ENCODE assay signal across 23 cellular contexts in genomic region chr10:71287456-71287855, GRCh38. TPM values are rescaled to one million over a fixed set of nuclear protein-coding genes. Genes with fewer than 3 reads are reported as not detected.
A peak's percentile ranks its signal among the peaks of the same experiment; 100 is the strongest.
DNase-seq lines count a peak whose midpoint lies in the region; ATAC-seq, FAIRE-seq and TF ChIP-seq lines count a peak whose summit lies in the region.
"Had no signal": no experiment of that assay in that cellular context is flagged by ENCODE, and none has a peak within 500 bp of the region (broad histone marks: within the 10 kb centered on the region; RNA-seq: fewer than 3 reads in every experiment).

No MANE protein-coding gene starts in this region.

- H2BK5ac ChIP-seq in neuronal stem cell (ENCODE audit: low read length): no peak overlapping the region

- no peak overlapping the region for H3K27ac ChIP-seq in K562 (ENCODE audit: extremely low read depth, low read depth, low read length)
- no peak overlapping the region for H3K27ac ChIP-seq in neuronal stem cell (replicated peaks; ENCODE audit: low read length)
- H3K27ac ChIP-seq in RWPE1: no peak overlapping the region
- H3K27ac ChIP-seq: A549 had no signal

- no peak overlapping the region for H3K4ac ChIP-seq in neuronal stem cell (ENCODE audit: low read length)

- peak overlapping the region; percentile 24 for H3K18ac ChIP-seq in neuronal stem cell (ENCODE audit: low read length)

- no peak for TF ChIP-seq POLR2A in K562 (conservative IDR thresholded peaks at IDR 0.05)

- ATAC-seq in Right ventricle myocardium superior (ENCODE audit: poor library complexity) (no peak), left ventricle myocardium superior (no peak), K562 (no peak)
- ATAC-seq: A549, GM23338, HCT116 had no signal

- DNase-seq in Right ventricle myocardium superior: peak; percentile 32
- no peak for DNase-seq in left ventricle myocardium superior
- DNase-seq in K562 (ENCODE audit: extremely low read depth in 1 of 4, low spot score in 3 of 4): no peak
- DNase-seq in neuronal stem cell (ENCODE audit: low spot score): no peak
- no peak for DNase-seq in NCI-H2196 (lab: John Stamatoyannopoulos, UW; ENCODE audit: unreplicated experiment)
- no peak for DNase-seq in RWPE1 (ENCODE audit: low spot score)
- DNase-seq: 8988T; ACHN; AML-193; BE2C; C1 segment of cervical spinal cord; Calu3; CD4-positive, alpha-beta memory T cell; COR-L47; DMS53; DMS79 treated with DMSO at 0.1 percent for 48 hours; GF-D8; H9 had no signal

- BruUV-seq in K562 (replicated peaks; lab: Mats Ljungman, UMichigan): no TSS peak

- H3K14ac ChIP-seq in neuronal stem cell (ENCODE audit: low read length): no peak overlapping the region

- TF ChIP-seq CTCF in K562 (IDR thresholded peaks at IDR 0.05 in 2 of 3, conservative IDR thresholded peaks at IDR 0.05 in 1 of 3; ENCODE audit: insufficient read depth in 2 of 3, low read depth in 1 of 3, low read length in 3 of 3) (no peak), RWPE1 (conservative IDR thresholded peaks at IDR 0.05; ENCODE audit: low read depth) (no peak)

- no peak for TF ChIP-seq EP300 in K562 (IDR thresholded peaks at IDR 0.05; ENCODE audit: low read length)

- in situ Hi-C loops in K562 (cut with MboI): loop anchor here (5.0 kb wide), 1 partner anchor 365 kb away; no protein-coding TSS in a partner anchor

- POLR2A ChIA-PET in K562 (lab: Yijun Ruan, JAX) (interaction anchor here (0.6 to 2.4 kb wide), 4 partner anchors 10 to 757 kb away, joined by 3 to 8 read pairs (median 5); no protein-coding TSS in a partner anchor), RWPE1 (lab: Yijun Ruan, JAX; ENCODE audit: low non-redundant PET) (no interaction called here)

- no peaks in the 10 kb centered on the region for H3K79me2 ChIP-seq in K562 (ENCODE audit: control insufficient read depth, insufficient read depth, low read length)

- WGBS in K562 (ENCODE audit: insufficient coverage, low coverage, missing lambda C conversion rate): 47% methylated on average over 14 of the region's 14 CpGs
- no CpG with 5 or more reads among the region's 14 CpGs for WGBS in neuronal stem cell (ENCODE audit: extremely low coverage in 2 of 2, insufficient read length in 2 of 2, insufficient replicate concordance in 1 of 2), 2 donors

- no peak overlapping the region for H2BK12ac ChIP-seq in neuronal stem cell (ENCODE audit: low read length)

- peaks cover 9% of the 10 kb centered on the region for H3K79me1 ChIP-seq in neuronal stem cell (ENCODE audit: low read depth, low read length)

- intact Hi-C loops in Right ventricle myocardium superior (cut with DNase I) (loop anchor here (5.0 kb wide), 1 partner anchor 380 kb away; no protein-coding TSS in a partner anchor), left ventricle myocardium superior (cut with micrococcal nuclease) (loop anchor here (10.0 kb wide), 1 partner anchor 363 kb away; no protein-coding TSS in a partner anchor), K562 (cut with micrococcal nuclease) (loop anchor here (5.0 kb wide), 1 partner anchor 385 kb away; no protein-coding TSS in a partner anchor)

- H2BK120ac ChIP-seq in neuronal stem cell (ENCODE audit: low read depth, low read length): no peak overlapping the region

- no peak overlapping the region for H3K23ac ChIP-seq in neuronal stem cell (ENCODE audit: low read depth, low read length, poor library complexity)

- FAIRE-seq in K562 (lab: Jason Lieb, UNC): no peak
- FAIRE-seq: A549, GM12891, GM18507 had no signal

- H3K9me3 ChIP-seq in K562 (replicated peaks; ENCODE audit: control insufficient read depth, insufficient read depth, low read depth, low read length) (no peaks in the 10 kb centered on the region), neuronal stem cell (replicated peaks in 1 of 2; ENCODE audit: control insufficient read depth in 2 of 2, insufficient read depth in 1 of 2, low read depth in 1 of 2, low read length in 2 of 2) (peaks cover 0 to 2% of the 10 kb centered on the region in 2 donors)
- H3K9me3 ChIP-seq: A549, BE2C had no signal

- H3K4me1 ChIP-seq in K562 (replicated peaks in 1 of 2; ENCODE audit: control insufficient read depth in 2 of 2, insufficient read depth in 2 of 2, low read length in 2 of 2) (peaks cover 3 to 18% of the 10 kb centered on the region in 2 experiments; a peak in 4 of 5 replicates), neuronal stem cell (ENCODE audit: control insufficient read depth in 2 of 2, insufficient read depth in 1 of 2, low read depth in 1 of 2, low read length in 2 of 2) (peaks cover 0 to 2% of the 10 kb centered on the region in 2 donors)
- H3K4me1 ChIP-seq: A549 had no signal

- no peak overlapping the region for H3K4me3 ChIP-seq in K562
- no peak overlapping the region for H3K4me3 ChIP-seq in neuronal stem cell (ENCODE audit: low read length in 2 of 2)
- H3K4me3 ChIP-seq: A549, GM23338 had no signal

- H3K9ac ChIP-seq in K562 (ENCODE audit: insufficient read depth in 1 of 2, low read depth in 2 of 2, low read length in 2 of 2) (no peak overlapping the region), neuronal stem cell (ENCODE audit: low read depth, low read length, poor library complexity) (peak overlapping the region; percentile 32)

- H3K36me3 ChIP-seq in K562 (ENCODE audit: control insufficient read depth, insufficient read depth, low read length) (no peaks in the 10 kb centered on the region), neuronal stem cell (replicated peaks in 1 of 2; ENCODE audit: control insufficient read depth in 2 of 2, insufficient read depth in 2 of 2, low read length in 2 of 2) (no peaks in the 10 kb centered on the region)

- H2BK15ac ChIP-seq in neuronal stem cell (ENCODE audit: low read length): no peak overlapping the region

- no peak for TF ChIP-seq RAD21 in K562 (CRISPR knock-in tag; conservative IDR thresholded peaks at IDR 0.05 in 1 of 2, IDR thresholded peaks at IDR 0.05 in 1 of 2)

- no peak overlapping the region for H4K8ac ChIP-seq in neuronal stem cell (ENCODE audit: low read depth, low read length)

- H3K4me2 ChIP-seq in K562 (ENCODE audit: insufficient read depth, low read length) (no peak overlapping the region), neuronal stem cell (ENCODE audit: insufficient read depth, low read length, poor library complexity, severe bottlenecking) (no peak overlapping the region)
- H3K4me2 ChIP-seq: A549, GM23338 had no signal

- no peak overlapping the region for H2AK5ac ChIP-seq in neuronal stem cell (ENCODE audit: low read depth, low read length)

- H4K91ac ChIP-seq in neuronal stem cell (ENCODE audit: low read depth, low read length, poor library complexity): no peak overlapping the region

- no peak overlapping the region for H2AFZ ChIP-seq in K562 (ENCODE audit: low read depth, low read length)
- H2AFZ ChIP-seq in neuronal stem cell (ENCODE audit: low read length): no peak overlapping the region
- H2AFZ ChIP-seq: GM23338 had no signal

- CTCF ChIA-PET in K562 (lab: Yijun Ruan, JAX; ENCODE audit: low intra/inter-chr PET ratio): interaction anchor here (3.3 kb wide), 1 partner anchor 362 kb away, joined by 15 read pairs; no protein-coding TSS in a partner anchor
- CTCF ChIA-PET in RWPE1 (lab: Yijun Ruan, JAX): interaction anchor here (0.7 to 1.0 kb wide), 2 partner anchors 17 to 78 kb away, joined by 3 to 5 read pairs; no protein-coding TSS in a partner anchor

- H3K9me1 ChIP-seq in K562 (ENCODE audit: control insufficient read depth, insufficient read depth, low read length): no peaks in the 10 kb centered on the region

- H3K27me3 ChIP-seq in K562 (ENCODE audit: control insufficient read depth in 2 of 2, insufficient read depth in 2 of 2, low read length in 2 of 2) (peaks cover 0 to 21% of the 10 kb centered on the region in 2 experiments; a peak in 2 of 5 replicates), neuronal stem cell (ENCODE audit: control insufficient read depth in 3 of 3, insufficient read depth in 3 of 3, low read depth in 1 of 3, low read length in 3 of 3) (peaks cover 0 to 11% (median 2%) of the 10 kb centered on the region in 3 experiments)
- H3K27me3 ChIP-seq: BE2C had no signal

- peaks cover 12% of the 10 kb centered on the region for H4K20me1 ChIP-seq in K562 (replicated peaks; ENCODE audit: control insufficient read depth, insufficient read depth, low read length)

TF ChIP-seq in K562, 482 proteins besides CTCF, POLR2A, EP300 and RAD21 (continues in another document):
- TF ChIP-seq CEBPG (CRISPR knock-in tag; IDR thresholded peaks at IDR 0.05) (no peak), CEBPG (tag; conservative IDR thresholded peaks at IDR 0.05 in 1 of 2, IDR thresholded peaks at IDR 0.05 in 1 of 2) (no peak)

RNA-seq across cellular contexts. Expression of gene SLC29A3, which starts 31.6 kb away (rescaled TPM):
- total RNA-seq in Right ventricle myocardium superior (1.8 TPM), left ventricle myocardium superior (2.0 TPM), K562 (2014; rRNA removed) (2.1 and 4.5 TPM in 2 replicates), K562 (2014; rRNA removed; fragmentation: Illumina TruSeq; extraction: Trizol) (2.8 TPM in 2 replicates), K562 (2015; rRNA removed; fragmentation: Illumina TruSeq; extraction: Trizol) (3.2 and 3.6 TPM in 2 replicates), K562 (2021) (8.2 and 8.5 TPM in 2 replicates)
- total RNA-seq in K562 (2011; cell fraction: chromatin; rRNA removed; ENCODE audit: low replicate concordance): 5.7 and 14.0 TPM in 2 replicates
- 13.4 and 15.0 TPM in 2 replicates for total RNA-seq in K562 (2011; cell fraction: nucleolus; rRNA removed)
- total RNA-seq in K562 (2011; cell fraction: nucleoplasm; rRNA removed): 11.0 and 15.7 TPM in 2 replicates
- polyA plus RNA-seq in K562 (2011; rRNA removed) (4.1 and 7.1 TPM in 2 replicates), K562 (2014; fragmentation: Illumina TruSeq; extraction: Trizol) (10.5 and 10.7 TPM in 2 replicates), K562 (2014; fragmentation: Nextera tagmentation; extraction: Ambion mirVana) (10 to 100 TPM in 1 of 2 experiments, 1 to 10 TPM in 1; 6.3 to 10.3 TPM), K562 (2014; rRNA removed) (4.5 and 4.6 TPM in 2 replicates)
- 7.9 and 15.0 TPM in 2 replicates for polyA plus RNA-seq in K562 (2011; cell fraction: cytosol; rRNA removed)
- polyA plus RNA-seq in K562 (2011; cell fraction: nucleus; rRNA removed): 5.0 and 7.3 TPM in 2 replicates
- polyA plus RNA-seq in K562 (2012): 8.2 and 10.4 TPM in 2 replicates
- 5.9 and 6.1 TPM in 2 replicates for polyA minus RNA-seq in K562 (2011; rRNA and poly(A)+ RNA removed)
- polyA minus RNA-seq in K562 (2011; cell fraction: cytosol; rRNA and poly(A)+ RNA removed): 6.7 and 9.5 TPM in 2 replicates
- polyA minus RNA-seq in K562 (2011; cell fraction: nucleus; rRNA and poly(A)+ RNA removed): 5.0 and 5.7 TPM in 2 replicates
- 5.2 TPM for polyA plus RNA-seq in neuronal stem cell (2013, experiment 1 of 2)
- polyA plus RNA-seq in neuronal stem cell (2013, experiment 2 of 2): 5.5 TPM
